ENCODE assay signal across 8 cellular contexts in the genomic region with DNA sequence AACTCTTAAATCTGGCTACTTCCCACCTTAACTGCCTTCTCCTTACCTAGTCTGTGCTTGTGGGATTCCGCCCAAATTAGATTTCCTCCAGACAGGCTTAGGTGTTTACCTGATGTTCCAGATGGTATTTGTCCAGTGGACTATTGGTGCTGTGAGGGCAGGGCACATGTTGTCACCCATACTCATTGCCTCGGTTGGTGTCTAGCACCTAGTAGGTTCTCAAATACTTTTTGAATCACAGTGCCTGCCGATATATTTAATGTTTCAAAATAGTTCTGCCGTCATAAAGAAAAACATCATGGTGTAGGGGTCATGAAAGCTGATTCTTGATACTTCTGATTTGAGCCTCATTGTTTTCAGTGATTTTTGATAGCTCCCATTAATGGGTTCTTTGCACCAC. TPM values are rescaled to one million over a fixed set of nuclear protein-coding genes. Genes with fewer than 3 reads are reported as not detected.
DNase-seq lines count a peak whose midpoint lies in the region; TF ChIP-seq lines count a peak whose summit lies in the region.

No MANE protein-coding gene starts in this region.

- H3K9me3 Mint-ChIP-seq in nephron = no peaks in the 10 kb centered on the region

- H3K27me3 Mint-ChIP-seq in nephron (ENCODE audit: low read depth) = no peaks in the 10 kb centered on the region

- peaks cover 57% of the 10 kb centered on the region for H3K4me1 Mint-ChIP-seq in nephron

- H2AFZ ChIP-seq in MM.1S (ENCODE audit: low read length) = no peak overlapping the region

- H3K4me2 ChIP-seq in MM.1S (ENCODE audit: low read depth, low read length) = peak overlapping the region; percentile 68

- no peaks in the 10 kb centered on the region for H3K36me3 ChIP-seq in BJ (ENCODE audit: control insufficient read depth, insufficient read depth, low read length)
- H3K36me3 ChIP-seq in MM.1S (replicated peaks; ENCODE audit: insufficient read depth, low read length) = no peaks in the 10 kb centered on the region

- no peaks in the 10 kb centered on the region for H3K27me3 ChIP-seq in BJ (ENCODE audit: control insufficient read depth, insufficient read depth, low read length)
- H3K27me3 ChIP-seq in MM.1S (replicated peaks; ENCODE audit: insufficient read depth, low read length) = no peaks in the 10 kb centered on the region
- no peaks in the 10 kb centered on the region for H3K27me3 ChIP-seq in dorsolateral prefrontal cortex

- no peaks in the 10 kb centered on the region for H3K9me3 ChIP-seq in MM.1S (replicated peaks; ENCODE audit: insufficient read depth, low read length)

- CTCF ChIA-PET in BJ (lab: Yijun Ruan, JAX) = no interaction called here

- DNase-seq in BJ (ENCODE audit: low read depth) (no peak), MM.1S (no peak), dorsolateral prefrontal cortex (no peak), Ammon's horn (ENCODE audit: low spot score) (no peak), nucleus accumbens (lab: John Stamatoyannopoulos, UW) (no peak), pons (ENCODE audit: low spot score) (no peak)
- no peak for DNase-seq in stimulated activated CD4-positive, alpha-beta T cell treated with anti-CD3 and anti-CD28 coated beads, Interleukin-12 subunit alpha, Interleukin-12 subunit beta, amount 100 ng/mL, for 4 hours

- peak overlapping the region; percentile 99 to 100 (median 100) for H3K27ac Mint-ChIP-seq in nephron

- H3K9ac ChIP-seq in MM.1S (ENCODE audit: low read length) = peak overlapping the region; percentile 89

- intact Hi-C loops in dorsolateral prefrontal cortex (cut with DNase I) = loop anchor here (2.0 to 10.0 kb wide), 7 partner anchors 40 to 320 kb away; partner anchors contain the start of genes ATG4B (in 1 of the 2), FARP2 (in 1 of the 2), PPP1R7 (in 1 of the 2) and STK25 (in 1 of the 2)

- TF ChIP-seq CTCF in BJ (IDR thresholded peaks at IDR 0.05; ENCODE audit: insufficient read depth, low read depth, low read length) (no peak), MM.1S (IDR thresholded peaks at IDR 0.05; ENCODE audit: low read length) (no peak), dorsolateral prefrontal cortex (IDR thresholded peaks at IDR 0.05 in 54 of 56, conservative IDR thresholded peaks at IDR 0.05 in 2 of 56; ENCODE audit: low read depth in 1 of 56, partially characterized antibody in 56 of 56) (no peak), nephron (IDR thresholded peaks at IDR 0.05; ENCODE audit: unreplicated experiment in 3 of 3) (no peak)

- peaks cover 92% of the 10 kb centered on the region for H3K79me2 ChIP-seq in MM.1S (ENCODE audit: low read length)

- peaks cover 27% of the 10 kb centered on the region for H3K36me3 Mint-ChIP-seq in nephron (ENCODE audit: low read depth)

- H3K27ac ChIP-seq in MM.1S (ENCODE audit: low read length) (peak overlapping the region; percentile 65; the same call in 1 of the 2 replicates), dorsolateral prefrontal cortex (peak overlapping the region in 51 of 59 donors; percentile 42 to 100 (median 99))

- H3K4me3 Mint-ChIP-seq in nephron = peak overlapping the region; percentile 94 to 99 (median 97)

- H3K4me3 ChIP-seq in BJ (ENCODE audit: low read depth, low read length) (peak overlapping the region; percentile 72), MM.1S (ENCODE audit: low read length) (peak overlapping the region; percentile 92), dorsolateral prefrontal cortex (peak overlapping the region; percentile 66 to 100 (median 91))

- POLR2A ChIA-PET in BJ (lab: Charles Lee) = no interaction called here

- H3K9me2 ChIP-seq in MM.1S (replicated peaks; ENCODE audit: insufficient read depth, low read length) = no peaks in the 10 kb centered on the region

- H3K4me1 ChIP-seq in MM.1S (ENCODE audit: low read length) = peaks cover 35% of the 10 kb centered on the region; the same call in 1 of the 2 replicates

- H4K20me1 ChIP-seq in MM.1S (ENCODE audit: insufficient read depth, low read length) = no peaks in the 10 kb centered on the region

- 0 out of 2 replicates have a peak, but pooled peaks cover 4% of the 10 kb centered on the region for H3F3A ChIP-seq in MM.1S (ENCODE audit: insufficient read depth, low read length)

RNA-seq across cellular contexts. Expression of gene SEPTIN2, which starts 1.1 kb away (rescaled TPM):
- 336 and 712 TPM in 2 replicates for polyA plus RNA-seq in BJ (2011; rRNA removed)
- polyA minus RNA-seq in BJ (2011; rRNA and poly(A)+ RNA removed) = 308 and 343 TPM in 2 replicates
- 100 to 1,000 TPM; 149 to 396 (median 221) TPM for total RNA-seq in dorsolateral prefrontal cortex

RNA-seq across cellular contexts. Expression of gene HDLBP, which starts 1.4 kb away (rescaled TPM):
- polyA plus RNA-seq in BJ (2011; rRNA removed) = 738 and 948 TPM in 2 replicates
- 1,169 and 1,682 TPM in 2 replicates for polyA minus RNA-seq in BJ (2011; rRNA and poly(A)+ RNA removed)
- total RNA-seq in dorsolateral prefrontal cortex = 100 to 1,000 TPM; 216 to 367 (median 256) TPM

RNA-seq across cellular contexts. Expression of gene FARP2, which starts 39.3 kb away (rescaled TPM):
- polyA plus RNA-seq in BJ (2011; rRNA removed) = 28.7 and 30.0 TPM in 2 replicates
- polyA minus RNA-seq in BJ (2011; rRNA and poly(A)+ RNA removed) = 52.9 and 61.2 TPM in 2 replicates
- total RNA-seq in dorsolateral prefrontal cortex = 100 to 1,000 TPM in 1 of 120 experiments, 10 to 100 TPM in 119; 39.8 to 107 (median 67.7) TPM
